10 cellular contexts compared by ENCODE assay signal in genomic region chr7:29375641-29376562, GRCh38.
DNase-seq lines count a peak whose midpoint lies in the region; TF ChIP-seq lines count a peak whose summit lies in the region.
"Had no signal": no experiment of that assay in that cellular context is flagged by ENCODE, and none has a peak within 500 bp of the region (broad histone marks: within the 10 kb centered on the region; RNA-seq: fewer than 3 reads in every experiment).

No MANE protein-coding gene starts in this region.

- no peak overlapping the region for H3K4me3 Mint-ChIP-seq in activated naive CD4-positive, alpha-beta T cell treated with anti-CD3 and anti-CD28 coated beads for 36 hours

- no peak overlapping the region for H2AFZ ChIP-seq in Karpas-422 (ENCODE audit: low read length)

- TF ChIP-seq CTCF in epithelial cell of proximal tubule (conservative IDR thresholded peaks at IDR 0.05; ENCODE audit: low read depth, low read length): no peak

- no peaks in the 10 kb centered on the region for H3K9me3 Mint-ChIP-seq in activated naive CD4-positive, alpha-beta T cell treated with anti-CD3 and anti-CD28 coated beads for 36 hours

- H3K79me2 ChIP-seq in Karpas-422 (ENCODE audit: low read length): no peaks in the 10 kb centered on the region

- CTCF ChIA-PET in activated naive CD4-positive, alpha-beta T cell treated with anti-CD3 and anti-CD28 coated beads for 36 hours (lab: Charles Lee): interaction anchor here (0.8 to 1.2 kb wide), 2 partner anchors 50 to 78 kb away, joined by 3 read pairs; no protein-coding TSS in a partner anchor

- H3K4me1 Mint-ChIP-seq in activated naive CD4-positive, alpha-beta T cell treated with anti-CD3 and anti-CD28 coated beads for 36 hours (ENCODE audit: low read depth): no peaks in the 10 kb centered on the region

- peaks cover 0 to 36% of the 10 kb centered on the region in 2 donors for H3K4me1 ChIP-seq in mucosa of rectum (ENCODE audit: control insufficient read depth in 2 of 2, insufficient read depth in 2 of 2, low read length in 2 of 2)
- no peaks in the 10 kb centered on the region for H3K4me1 ChIP-seq in Karpas-422 (ENCODE audit: low read length)

- H4K20me1 ChIP-seq in Karpas-422 (ENCODE audit: insufficient read depth, low read depth, low read length): no peaks in the 10 kb centered on the region

- intact Hi-C loops in activated naive CD4-positive, alpha-beta T cell treated with anti-CD3 and anti-CD28 coated beads for 36 hours (cut with micrococcal nuclease): no loop called here

- no peak overlapping the region for H3K27ac Mint-ChIP-seq in activated naive CD4-positive, alpha-beta T cell treated with anti-CD3 and anti-CD28 coated beads for 36 hours

- H3K36me3 ChIP-seq in mucosa of rectum (ENCODE audit: control insufficient read depth in 2 of 2, insufficient read depth in 2 of 2, low read length in 2 of 2): no peaks in the 10 kb centered on the region
- no peaks in the 10 kb centered on the region for H3K36me3 ChIP-seq in Karpas-422 (ENCODE audit: insufficient read depth, low read length)

- no peaks in the 10 kb centered on the region for H3K9me2 ChIP-seq in Karpas-422 (replicated peaks; ENCODE audit: insufficient read depth, low read length)

- no peaks in the 10 kb centered on the region for H3K36me3 Mint-ChIP-seq in activated naive CD4-positive, alpha-beta T cell treated with anti-CD3 and anti-CD28 coated beads for 36 hours (ENCODE audit: low read depth)

- H3K4me2 ChIP-seq in Karpas-422 (ENCODE audit: low read depth, low read length, poor library complexity, severe bottlenecking): no peak overlapping the region

- H3K9ac ChIP-seq in mucosa of rectum (ENCODE audit: low read depth in 1 of 2, low read length in 2 of 2) (peak overlapping the region; percentile 41 to 60), Karpas-422 (ENCODE audit: low read length) (no peak overlapping the region)

- no peaks in the 10 kb centered on the region for H3K27me3 Mint-ChIP-seq in activated naive CD4-positive, alpha-beta T cell treated with anti-CD3 and anti-CD28 coated beads for 36 hours (ENCODE audit: low read depth)

- peak; percentile 6 for DNase-seq in EH (ENCODE audit: low read depth)
- peak; percentile 17 for DNase-seq in NCI-H1436 treated with DMSO at 0.1 percent for 48 hours (lab: John Stamatoyannopoulos, UW)
- peak; percentile 19 for DNase-seq in epithelial cell of proximal tubule (ENCODE audit: low read depth)
- no peak for DNase-seq in Karpas-422
- no peak for DNase-seq in activated T-cell treated with anti-CD3 and anti-CD28 coated beads, Interleukin-2, amount 50 U/mL, for 1 hour
- no peak for DNase-seq in activated naive CD4-positive, alpha-beta T cell treated with anti-CD3 and anti-CD28 coated beads for 36 hours
- no peak for DNase-seq in GM03348 (ENCODE audit: low spot score)
- DNase-seq: NCI-H1048; stimulated activated CD4-positive, alpha-beta T cell treated with anti-CD3 and anti-CD28 coated beads, Interleukin-4, amount 100 ng/mL, for 24 hours had no signal

- H3K9me3 ChIP-seq in mucosa of rectum (ENCODE audit: control insufficient read depth in 2 of 2, low read length in 2 of 2): no peaks in the 10 kb centered on the region
- no peaks in the 10 kb centered on the region for H3K9me3 ChIP-seq in Karpas-422 (ENCODE audit: low read length)

- H3K4me3 ChIP-seq in epithelial cell of proximal tubule (ENCODE audit: low read depth, low read length): no peak overlapping the region
- peak overlapping the region; percentile 41 to 56 for H3K4me3 ChIP-seq in mucosa of rectum (ENCODE audit: low read length in 2 of 2)
- no peak overlapping the region for H3K4me3 ChIP-seq in Karpas-422 (ENCODE audit: low read length)

- no peaks in the 10 kb centered on the region for H3K27me3 ChIP-seq in mucosa of rectum (ENCODE audit: control insufficient read depth in 2 of 2, insufficient read depth in 2 of 2, low read length in 2 of 2)
- H3K27me3 ChIP-seq in Karpas-422 (ENCODE audit: low read length): no peaks in the 10 kb centered on the region

- H3K27ac ChIP-seq in mucosa of rectum (ENCODE audit: low read depth in 2 of 2, low read length in 2 of 2): peak overlapping the region; percentile 87 to 89
- no peak overlapping the region for H3K27ac ChIP-seq in Karpas-422 (ENCODE audit: low read length)

Comparison
In these comparisons a context has a peak if more than half of its experiments do, and no peak if none do; other contexts are left out.
1. DNase-seq: peak in EH (single experiment), NCI-H1436 treated with DMSO at 0.1 percent for 48 hours (single experiment) and epithelial cell of proximal tubule (single experiment); none in Karpas-422 (single experiment), activated T-cell treated with anti-CD3 and anti-CD28 coated beads, Interleukin-2, amount 50 U/mL, for 1 hour (single experiment), activated naive CD4-positive, alpha-beta T cell treated with anti-CD3 and anti-CD28 coated beads for 36 hours (single experiment) and GM03348 (single experiment).
2. H3K4me3 ChIP-seq: peak in mucosa of rectum (2 of 2); none in epithelial cell of proximal tubule (single experiment) and Karpas-422 (single experiment).